In genomic region chr3:10448544-10448943, GRCh38 we compare ENCODE assay signal across 22 cellular contexts. TPM values are rescaled to one million over a fixed set of nuclear protein-coding genes. Genes with fewer than 3 reads are reported as not detected.
"Had no signal": no experiment of that assay in that cellular context is flagged by ENCODE, and none has a peak within 500 bp of the region (broad histone marks: within the 10 kb centered on the region; RNA-seq: fewer than 3 reads in every experiment).

No MANE protein-coding gene starts in this region.

- FAIRE-seq: RCC 7860 had no signal

- DNase-seq: KBM-7, MV-4-11, NCI-H1048, NCI-H1105, NCI-H1417, NCI-H1436 treated with DMSO at 0.1 percent for 48 hours, NCI-H1694, NCI-H187 treated with DMSO at 0.1 percent for 48 hours, NCI-H2029 treated with DMSO at 0.1 percent for 48 hours, NCI-H2171 treated with DMSO at 0.1 percent for 48 hours, NCI-H345, NCI-H446 treated with DMSO at 0.1 percent for 48 hours, NCI-H510A treated with DMSO at 0.1 percent for 48 hours, NCI-H69, NCI-H774, RPMI8226, SHP77 had no signal

RNA-seq across cellular contexts. Expression of gene ATP2B2, which starts 56.8 kb away (rescaled TPM):
- total RNA-seq: HT-29, LHCN-M2, MCF 10A, SK-MEL-5 had no signal
